6 cellular contexts compared by ENCODE assay signal in the genomic region with DNA sequence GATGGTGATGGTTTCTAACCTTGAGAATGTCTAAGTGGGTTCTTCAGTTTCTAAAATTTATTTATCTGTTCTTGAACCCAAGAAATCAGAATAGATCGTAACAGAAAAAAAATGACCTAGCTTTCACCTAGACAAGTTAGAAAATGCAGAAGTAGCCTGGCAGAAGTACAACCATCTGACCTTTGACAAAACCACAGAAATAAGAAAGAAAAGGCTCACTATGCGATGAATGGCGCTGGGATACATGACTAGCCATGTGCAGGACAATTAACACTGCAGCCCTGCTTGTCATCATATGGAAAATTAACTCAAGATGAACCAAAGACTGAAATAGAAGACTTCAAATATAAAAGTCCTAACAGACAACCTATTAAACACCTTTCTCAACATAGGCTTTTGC. TPM values are rescaled to one million over a fixed set of nuclear protein-coding genes. Genes with fewer than 3 reads are reported as not detected.
"Had no signal": no experiment of that assay in that cellular context is flagged by ENCODE, and none has a peak within 500 bp of the region (broad histone marks: within the 10 kb centered on the region; RNA-seq: fewer than 3 reads in every experiment).

No MANE protein-coding gene starts in this region.

RNA-seq across cellular contexts. Expression of a gene that starts 5.7 kb away (rescaled TPM):
- total RNA-seq: GM23248, H7, HFFc6, HT-29, IMR-90, K562 had no signal
